Comparison of ENCODE assay signal across 1 cellular context in genomic region chr1:225882699-225883615, GRCh38.
TF ChIP-seq lines count a peak whose summit lies in the region.

No MANE protein-coding gene starts in this region.

TF ChIP-seq in HepG2, 621 proteins besides CTCF, POLR2A, EP300 and RAD21 (continued from another document and continues in another):
- TF ChIP-seq SNAPC4 (CRISPR knock-in tag; IDR thresholded peaks at IDR 0.05) (0 out of 2 replicates have a peak, but pooled peaks have one; percentile 5), HMGXB4 (CRISPR knock-in tag; IDR thresholded peaks at IDR 0.05; ENCODE audit: borderline replicate concordance in 1 of 2, low read depth in 1 of 2) (peak in 1 of 2 experiments; percentile 84; a peak in 2 of 4 replicates), ZNF484 (CRISPR knock-in tag; IDR thresholded peaks at IDR 0.05; ENCODE audit: borderline replicate concordance, low read depth) (no peak), HOXD1 (CRISPR knock-in tag; IDR thresholded peaks at IDR 0.05) (0 out of 2 replicates have a peak, but pooled peaks have one; percentile 10), ZHX1 (CRISPR knock-in tag; IDR thresholded peaks at IDR 0.05; ENCODE audit: low read depth) (no peak), SRSF9 (IDR thresholded peaks at IDR 0.05; ENCODE audit: borderline replicate concordance, insufficient read depth, low read depth, low read length, poor library complexity, severe bottlenecking) (no peak), DMAP1 (CRISPR knock-in tag; IDR thresholded peaks at IDR 0.05) (peak; percentile 23; the same call in 1 of the 2 replicates), ZFP82 (CRISPR knock-in tag; IDR thresholded peaks at IDR 0.05; ENCODE audit: borderline replicate concordance) (peak; percentile 86; the same call in 1 of the 2 replicates), AKNA (CRISPR knock-in tag; IDR thresholded peaks at IDR 0.05; ENCODE audit: borderline replicate concordance) (no peak), ZNF629 (CRISPR knock-in tag; conservative IDR thresholded peaks at IDR 0.05) (0 out of 2 replicates have a peak, but pooled peaks have one; percentile 6), AGO2 (optimal IDR thresholded peaks at IDR 0.05; ENCODE audit: low read depth, low read length) (peak; percentile 60), NCOA1 (CRISPR knock-in tag; IDR thresholded peaks at IDR 0.05) (peak; percentile 44; the same call in 1 of the 2 replicates), U2AF1 (optimal IDR thresholded peaks at IDR 0.05; ENCODE audit: low read depth, low read length) (peak; percentile 11), MEIS1 (CRISPR knock-in tag; IDR thresholded peaks at IDR 0.05; ENCODE audit: borderline replicate concordance) (peak; percentile 22; the same call in 1 of the 2 replicates), SALL2 (CRISPR knock-in tag; IDR thresholded peaks at IDR 0.05) (peak; percentile 23; the same call in 1 of the 2 replicates), SATB2 (CRISPR knock-in tag; IDR thresholded peaks at IDR 0.05) (no peak), DMTF1 (CRISPR knock-in tag; IDR thresholded peaks at IDR 0.05) (no peak), NR2C2 (CRISPR knock-in tag; IDR thresholded peaks at IDR 0.05; ENCODE audit: borderline replicate concordance) (0 out of 2 replicates have a peak, but pooled peaks have one; percentile 20), ZNF850 (CRISPR knock-in tag; conservative IDR thresholded peaks at IDR 0.05) (0 out of 2 replicates have a peak, but pooled peaks have one; percentile 72), IRF2 (CRISPR knock-in tag; IDR thresholded peaks at IDR 0.05) (0 out of 2 replicates have a peak, but pooled peaks have one; percentile 26), CREB3 (CRISPR knock-in tag; IDR thresholded peaks at IDR 0.05) (0 out of 2 replicates have a peak, but pooled peaks have one; percentile 20), ZKSCAN8 (CRISPR knock-in tag; IDR thresholded peaks at IDR 0.05; ENCODE audit: borderline replicate concordance) (no peak), ZNF549 (CRISPR knock-in tag; IDR thresholded peaks at IDR 0.05) (peak; percentile 8; the same call in 1 of the 2 replicates), TBX2 (CRISPR knock-in tag; IDR thresholded peaks at IDR 0.05; ENCODE audit: borderline replicate concordance) (peak; percentile 24; the same call in 1 of the 2 replicates), ZNF30 (CRISPR knock-in tag; IDR thresholded peaks at IDR 0.05) (0 out of 2 replicates have a peak, but pooled peaks have one; percentile 77), TAF1 (CRISPR knock-in tag; IDR thresholded peaks at IDR 0.05) (peak; percentile 29; the same call in 1 of the 2 replicates), AGO1 (IDR thresholded peaks at IDR 0.05; ENCODE audit: low read depth, low read length, poor library complexity, severe bottlenecking) (peak; percentile 15), ZNF580 (CRISPR knock-in tag; IDR thresholded peaks at IDR 0.05; ENCODE audit: borderline replicate concordance, low read depth) (peak; percentile 7; the same call in 1 of the 2 replicates), ZNF816 (CRISPR knock-in tag; IDR thresholded peaks at IDR 0.05; ENCODE audit: borderline replicate concordance) (peak; percentile 53; the same call in 1 of the 2 replicates), ZBTB39 (CRISPR knock-in tag; IDR thresholded peaks at IDR 0.05) (peak; percentile 59; the same call in 1 of the 2 replicates), ZNF367 (CRISPR knock-in tag; IDR thresholded peaks at IDR 0.05; ENCODE audit: borderline replicate concordance) (no peak), ZEB1 (IDR thresholded peaks at IDR 0.05; ENCODE audit: insufficient replicate concordance, low read depth) (no peak), XRCC5 (optimal IDR thresholded peaks at IDR 0.05; ENCODE audit: low read length) (no peak), MEF2D (CRISPR knock-in tag; IDR thresholded peaks at IDR 0.05) (0 out of 2 replicates have a peak, but pooled peaks have one; percentile 15), EEA1 (CRISPR knock-in tag; IDR thresholded peaks at IDR 0.05; ENCODE audit: borderline replicate concordance) (no peak), STAT5B (CRISPR knock-in tag; IDR thresholded peaks at IDR 0.05) (no peak), MTF2 (CRISPR knock-in tag; IDR thresholded peaks at IDR 0.05; ENCODE audit: borderline replicate concordance) (peak; percentile 70; the same call in 1 of the 2 replicates), ZFX (CRISPR knock-in tag; IDR thresholded peaks at IDR 0.05; ENCODE audit: low read depth) (peak; percentile 75; the same call in 1 of the 2 replicates)
